ENCODE assay signal across 8 cellular contexts in the genomic region with DNA sequence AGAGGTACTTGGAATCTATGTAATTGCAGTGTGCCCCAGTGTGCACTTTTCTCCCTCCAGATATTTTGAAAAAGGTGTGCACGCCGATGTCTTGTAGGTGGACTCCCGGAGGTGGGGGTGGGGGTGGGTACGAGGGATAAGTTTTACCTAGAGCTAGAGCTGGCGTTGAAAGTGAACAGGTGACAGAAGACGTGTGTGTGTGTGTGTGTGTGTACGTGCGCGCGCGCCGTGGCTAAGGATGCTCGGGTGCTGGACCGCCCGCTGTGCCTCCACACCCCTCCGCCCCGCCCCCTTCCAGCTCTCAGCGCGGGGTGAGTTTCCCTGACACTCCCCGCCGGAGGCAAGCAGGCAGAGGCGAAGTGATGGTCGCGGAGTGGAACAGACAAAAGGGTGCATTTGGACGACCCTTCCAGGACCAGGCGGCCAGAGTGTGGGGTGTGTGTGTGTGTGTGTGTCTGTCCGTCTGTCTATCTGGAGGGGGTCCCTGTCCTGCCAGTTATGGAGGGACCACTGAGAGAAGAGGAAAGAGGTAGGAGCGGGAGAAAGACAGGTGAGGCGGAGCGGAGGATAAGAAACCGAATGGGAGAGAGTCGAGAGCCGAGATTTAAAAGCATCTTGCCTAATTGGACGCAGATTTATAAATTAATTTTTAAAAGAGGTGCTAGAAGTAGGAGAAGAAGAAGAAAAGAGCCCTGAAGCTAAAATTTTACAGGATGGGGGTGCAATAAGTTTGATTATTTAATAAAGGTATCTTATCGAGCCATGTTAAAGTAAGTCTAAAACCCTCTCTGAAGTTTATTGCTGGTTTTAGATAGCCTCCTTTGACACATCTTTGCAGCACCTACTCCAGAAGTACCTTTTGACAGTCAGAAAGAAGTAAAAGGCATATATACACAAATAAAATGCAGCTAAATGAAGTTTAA.
DNase-seq lines count a peak whose midpoint lies in the region; ATAC-seq and TF ChIP-seq lines count a peak whose summit lies in the region.

No MANE protein-coding gene starts in this region.

- no peaks in the 10 kb centered on the region for H3K27me3 ChIP-seq in gastrocnemius medialis

- intact Hi-C loops in gastrocnemius medialis (cut with DNase I; ENCODE audit: low total_unique reads), result no loop called here

- no peak for TF ChIP-seq CTCF in gastrocnemius medialis (IDR thresholded peaks at IDR 0.05 in 4 of 5, conservative IDR thresholded peaks at IDR 0.05 in 1 of 5)

- peaks cover 0 to 7% (median 1%) of the 10 kb centered on the region in 6 donors for H3K9me3 Mint-ChIP-seq in immature natural killer cell

- in situ Hi-C loops in gastrocnemius medialis (cut with MboI; ENCODE audit: low sequenced_read_pairs in 4 of 4), result no loop called here

- H3K27ac ChIP-seq in gastrocnemius medialis, result no peak overlapping the region

- H3K36me3 ChIP-seq in gastrocnemius medialis, result no peaks in the 10 kb centered on the region

- peak overlapping the region in 4 of 5 donors; percentile 36 to 73 (median 68) for H3K4me3 Mint-ChIP-seq in immature natural killer cell

- POLR2A ChIA-PET in HEK293T (lab: Yijun Ruan, JAX), result no interaction called here

- H3K27ac Mint-ChIP-seq in immature natural killer cell, result no peak overlapping the region

- no peaks in the 10 kb centered on the region for H3K36me3 Mint-ChIP-seq in immature natural killer cell

- TF ChIP-seq POLR2A in gastrocnemius medialis (IDR thresholded peaks at IDR 0.05), result no peak

- ATAC-seq in gastrocnemius medialis (peak in 1 of 2 donors; percentile 15), GM18909 (IDR thresholded peaks at IDR 0.05; ENCODE audit: poor library complexity, unreplicated experiment) (no peak), HG02852 (IDR thresholded peaks at IDR 0.05; ENCODE audit: unreplicated experiment) (no peak), GM21529 (IDR thresholded peaks at IDR 0.05; ENCODE audit: unreplicated experiment) (no peak)

- peaks cover 0 to 16% of the 10 kb centered on the region in 2 donors for H3K4me1 ChIP-seq in gastrocnemius medialis

- peak overlapping the region; percentile 61 to 82 (median 65) for H3K4me3 ChIP-seq in gastrocnemius medialis

- peaks cover 2 to 16% (median 2%) of the 10 kb centered on the region in 3 donors for H3K27me3 Mint-ChIP-seq in immature natural killer cell (ENCODE audit: low read depth in 3 of 3)

- no peaks in the 10 kb centered on the region for H3K9me3 ChIP-seq in gastrocnemius medialis

- H3K4me1 Mint-ChIP-seq in immature natural killer cell, result peaks cover 0 to 18% of the 10 kb centered on the region in 2 donors

- DNase-seq in HEK293T (ENCODE audit: extremely low spot score) (peak; percentile 10), astrocyte of the hippocampus (ENCODE audit: low read depth, low spot score) (peak; percentile 16), immature natural killer cell (no peak), gastrocnemius medialis (no peak), T-helper 9 cell (no peak)

- CTCF ChIA-PET in HEK293T (lab: Yijun Ruan, JAX), result no interaction called here

TF ChIP-seq in HEK293T, 16 proteins besides CTCF, POLR2A, EP300 and RAD21:
- TF ChIP-seq LEF1 (IDR thresholded peaks at IDR 0.05; ENCODE audit: borderline replicate concordance) (no peak), SP1 (IDR thresholded peaks at IDR 0.05) (no peak), TARDBP (IDR thresholded peaks at IDR 0.05) (no peak), FOXA1 (IDR thresholded peaks at IDR 0.05) (no peak), NFRKB (IDR thresholded peaks at IDR 0.05) (no peak), HDGF (IDR thresholded peaks at IDR 0.05; ENCODE audit: borderline replicate concordance) (no peak), BHLHE40 (IDR thresholded peaks at IDR 0.05; ENCODE audit: borderline replicate concordance) (no peak), SUZ12 (IDR thresholded peaks at IDR 0.05) (no peak), CTBP1 (IDR thresholded peaks at IDR 0.05; ENCODE audit: borderline replicate concordance) (no peak), FOXK2 (IDR thresholded peaks at IDR 0.05) (no peak), ZNF384 (IDR thresholded peaks at IDR 0.05) (no peak), L3MBTL2 (conservative IDR thresholded peaks at IDR 0.05) (no peak), ELF4 (IDR thresholded peaks at IDR 0.05) (no peak)
- TF ChIP-seq, protein P1, sequence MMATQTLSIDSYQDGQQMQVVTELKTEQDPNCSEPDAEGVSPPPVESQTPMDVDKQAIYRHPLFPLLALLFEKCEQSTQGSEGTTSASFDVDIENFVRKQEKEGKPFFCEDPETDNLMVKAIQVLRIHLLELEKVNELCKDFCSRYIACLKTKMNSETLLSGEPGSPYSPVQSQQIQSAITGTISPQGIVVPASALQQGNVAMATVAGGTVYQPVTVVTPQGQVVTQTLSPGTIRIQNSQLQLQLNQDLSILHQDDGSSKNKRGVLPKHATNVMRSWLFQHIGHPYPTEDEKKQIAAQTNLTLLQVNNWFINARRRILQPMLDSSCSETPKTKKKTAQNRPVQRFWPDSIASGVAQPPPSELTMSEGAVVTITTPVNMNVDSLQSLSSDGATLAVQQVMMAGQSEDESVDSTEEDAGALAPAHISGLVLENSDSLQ (IDR thresholded peaks at IDR 0.05), result no peak

Comparison
In these comparisons a context has a peak if more than half of its experiments do, and no peak if none do; other contexts are left out.
1. DNase-seq: peak in HEK293T (single experiment) and astrocyte of the hippocampus (single experiment); none in immature natural killer cell (0 of 3), gastrocnemius medialis (0 of 2) and T-helper 9 cell (single experiment).